Comparison of ENCODE assay signal across 17 cellular contexts in the genomic region with DNA sequence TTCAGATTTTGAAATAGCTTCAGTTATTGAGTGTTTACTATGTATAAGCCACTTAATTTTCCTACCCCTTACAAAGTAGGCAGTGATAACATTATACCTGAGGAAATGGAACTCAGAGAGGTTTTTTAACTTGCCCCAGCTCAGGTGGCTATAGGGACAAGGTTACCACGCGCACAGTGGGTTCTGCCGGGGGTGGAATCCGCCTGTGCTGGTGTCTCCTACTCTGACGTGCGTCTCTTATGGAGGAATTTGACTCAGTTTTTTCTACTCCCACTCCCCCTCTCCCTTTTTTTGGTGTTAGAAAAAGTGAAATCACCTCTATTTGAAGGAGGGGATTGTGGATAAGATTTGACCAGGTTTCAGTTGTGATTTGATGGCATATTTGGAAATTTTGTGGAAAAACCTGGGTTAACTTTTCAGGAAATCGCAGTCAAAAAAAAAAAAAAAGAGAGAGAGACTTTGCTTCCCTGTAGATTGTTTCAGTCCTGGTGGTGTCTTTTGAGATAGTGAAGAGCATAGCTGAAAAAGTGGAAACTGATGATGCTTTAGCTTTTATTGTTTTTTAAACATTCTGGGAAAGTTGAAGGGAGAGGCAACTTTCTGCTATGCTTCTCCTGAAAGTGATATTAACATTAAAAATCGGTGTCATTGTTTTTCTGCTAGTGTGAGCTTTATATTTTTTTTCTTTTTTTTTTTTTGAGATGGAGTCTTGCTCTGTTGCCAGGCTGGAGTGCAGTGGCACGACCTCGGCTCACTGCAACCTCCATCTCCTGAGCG. TPM values are rescaled to one million over a fixed set of nuclear protein-coding genes. Genes with fewer than 3 reads are reported as not detected.
A peak's percentile ranks its signal among the peaks of the same experiment; 100 is the strongest.
DNase-seq lines count a peak whose midpoint lies in the region; ATAC-seq and TF ChIP-seq lines count a peak whose summit lies in the region.
"Had no signal": no experiment of that assay in that cellular context is flagged by ENCODE, and none has a peak within 500 bp of the region (broad histone marks: within the 10 kb centered on the region; RNA-seq: fewer than 3 reads in every experiment).

No MANE protein-coding gene starts in this region.

- peaks cover 4% of the 10 kb centered on the region; the same call in 1 of the 2 replicates for H3K9me3 ChIP-seq in Panc1 (ENCODE audit: control insufficient read depth, insufficient read depth, low read depth, low read length)
- peaks cover 2% of the 10 kb centered on the region for H3K9me3 ChIP-seq in skeletal muscle satellite cell (replicated peaks; ENCODE audit: low read length)
- H3K9me3 ChIP-seq: BE2C had no signal

- no peaks in the 10 kb centered on the region; the same call in 1 of the 2 replicates for H3K36me3 ChIP-seq in Panc1 (ENCODE audit: control insufficient read depth, insufficient read depth, low read length)
- peaks cover 11% of the 10 kb centered on the region for H3K36me3 ChIP-seq in skeletal muscle satellite cell (ENCODE audit: insufficient read depth, low read length)
- H3K36me3 ChIP-seq: BE2C, HAP-1 had no signal

- POLR2A ChIA-PET in Panc1 (lab: Charles Lee) = interaction anchor here (0.7 to 1.6 kb wide), 6 partner anchors 8 to 26 kb away, joined by 3 to 8 read pairs (median 5); no protein-coding TSS in a partner anchor
- POLR2A ChIA-PET in activated CD4-positive, alpha-beta T cell treated with anti-CD3 and anti-CD28 coated beads, Interleukin-2, amount 10 ng/mL, durations not matched to agents 7 days and 5 days (lab: Charles Lee) = no interaction called here

- H3K9ac ChIP-seq in skeletal muscle satellite cell (ENCODE audit: low read depth, low read length) = peak overlapping the region; percentile 13

- peak overlapping the region; percentile 17 for H3K27ac Mint-ChIP-seq in endothelial cell (ENCODE audit: unreplicated experiment)
- H3K27ac Mint-ChIP-seq in activated CD4-positive, alpha-beta T cell treated with anti-CD3 and anti-CD28 coated beads, Interleukin-2, amount 10 ng/mL, durations not matched to agents 7 days and 5 days = no peak overlapping the region
- H3K27ac Mint-ChIP-seq: CD8-positive, alpha-beta memory T cell had no signal

- peaks cover 37% of the 10 kb centered on the region for H3K4me1 Mint-ChIP-seq in endothelial cell (ENCODE audit: unreplicated experiment)
- no peaks in the 10 kb centered on the region for H3K4me1 Mint-ChIP-seq in activated CD4-positive, alpha-beta T cell treated with anti-CD3 and anti-CD28 coated beads, Interleukin-2, amount 10 ng/mL, durations not matched to agents 7 days and 5 days
- H3K4me1 Mint-ChIP-seq: CD8-positive, alpha-beta memory T cell had no signal

- CTCF ChIA-PET in Panc1 (lab: Charles Lee) = interaction anchor here (0.5 kb wide), 1 partner anchor 171 kb away, joined by 3 read pairs; no protein-coding TSS in a partner anchor
- CTCF ChIA-PET in activated CD4-positive, alpha-beta T cell treated with anti-CD3 and anti-CD28 coated beads, Interleukin-2, amount 10 ng/mL, durations not matched to agents 7 days and 5 days (lab: Charles Lee) = interaction anchor here (0.6 to 1.2 kb wide), 5 partner anchors 9 to 496 kb away, joined by 3 to 6 read pairs (median 4); partner anchors contain the start of gene TRIO

- H3K27me3 ChIP-seq in Panc1 (ENCODE audit: control insufficient read depth, insufficient read depth, low read length) = no peaks in the 10 kb centered on the region
- H3K27me3 ChIP-seq in skeletal muscle satellite cell (ENCODE audit: control insufficient read depth, insufficient read depth, low read length) = no peaks in the 10 kb centered on the region
- H3K27me3 ChIP-seq: BE2C had no signal

- H3K4me1 ChIP-seq in Panc1 (ENCODE audit: control insufficient read depth, insufficient read depth, low read length) = peaks cover 94% of the 10 kb centered on the region
- H3K4me1 ChIP-seq in skeletal muscle satellite cell (ENCODE audit: control insufficient read depth, insufficient read depth, low read length) = peaks cover 78% of the 10 kb centered on the region

- DNase-seq in GM12865 (ENCODE audit: low read depth) (no peak), Panc1 (ENCODE audit: low read depth, low spot score) (no peak), endothelial cell (ENCODE audit: low spot score) (no peak), anterior cingulate cortex (lab: John Stamatoyannopoulos, UW) (no peak), medulla oblongata (ENCODE audit: extremely low spot score) (no peak)
- DNase-seq in activated CD4-positive, alpha-beta T cell treated with anti-CD3 and anti-CD28 coated beads, Interleukin-2, amount 10 ng/mL, durations not matched to agents 7 days and 5 days = no peak
- DNase-seq: ACHN; BE2C; CD8-positive, alpha-beta memory T cell; KG1; NCI-H1092; NCI-H1694 treated with DMSO at 0.1 percent for 48 hours had no signal

- in situ Hi-C loops in Panc1 (cut with HindIII; ENCODE audit: low pct_unique_long_range_greater_than_20kb, low sequenced_read_pairs) = no loop called here

- H3K27me3 Mint-ChIP-seq in endothelial cell (ENCODE audit: unreplicated experiment) = peaks cover 8% of the 10 kb centered on the region
- no peaks in the 10 kb centered on the region for H3K27me3 Mint-ChIP-seq in activated CD4-positive, alpha-beta T cell treated with anti-CD3 and anti-CD28 coated beads, Interleukin-2, amount 10 ng/mL, durations not matched to agents 7 days and 5 days

- no peak for ATAC-seq in Panc1
- no peak for ATAC-seq in HG03521 (IDR thresholded peaks at IDR 0.05; ENCODE audit: unreplicated experiment)
- ATAC-seq: PC-3, SK-N-SH treated with all-trans-retinoic acid at 6 μM for 48 hours had no signal

- H3K9me3 Mint-ChIP-seq in endothelial cell (ENCODE audit: unreplicated experiment) = no peaks in the 10 kb centered on the region
- H3K9me3 Mint-ChIP-seq in activated CD4-positive, alpha-beta T cell treated with anti-CD3 and anti-CD28 coated beads, Interleukin-2, amount 10 ng/mL, durations not matched to agents 7 days and 5 days = no peaks in the 10 kb centered on the region

- peak overlapping the region; percentile 42 for H3K4me3 ChIP-seq in GM12865 (ENCODE audit: low read depth, low read length)
- no peak overlapping the region for H3K4me3 ChIP-seq in Panc1 (ENCODE audit: low read depth in 2 of 2, low read length in 2 of 2)
- H3K4me3 ChIP-seq in skeletal muscle satellite cell (ENCODE audit: low read length) = no peak overlapping the region
- H3K4me3 ChIP-seq: HAP-1 had no signal

- TSS peak; percentile 2 for BruUV-seq in Panc1 (replicated peaks; lab: Mats Ljungman, UMichigan)

- H3K27ac ChIP-seq in Panc1 (ENCODE audit: low read length) = peak overlapping the region; percentile 99

- peak overlapping the region; percentile 8 for H3K4me2 ChIP-seq in skeletal muscle satellite cell (ENCODE audit: low read length)

- intact Hi-C loops in Panc1 (cut with micrococcal nuclease; ENCODE audit: unreplicated experiment) = no loop called here

- TF ChIP-seq CTCF in GM12865 (IDR thresholded peaks at IDR 0.05; ENCODE audit: insufficient read depth, low read depth, low read length, missing control alignments) (no peak), Panc1 (IDR thresholded peaks at IDR 0.05) (no peak), endothelial cell (IDR thresholded peaks at IDR 0.05; ENCODE audit: unreplicated experiment) (no peak)

- H3K36me3 Mint-ChIP-seq in endothelial cell (ENCODE audit: low read depth, unreplicated experiment) = peaks cover 10% of the 10 kb centered on the region
- H3K36me3 Mint-ChIP-seq in activated CD4-positive, alpha-beta T cell treated with anti-CD3 and anti-CD28 coated beads, Interleukin-2, amount 10 ng/mL, durations not matched to agents 7 days and 5 days (ENCODE audit: low read depth) = no peaks in the 10 kb centered on the region
- H3K36me3 Mint-ChIP-seq: CD8-positive, alpha-beta memory T cell had no signal

- H3K4me3 Mint-ChIP-seq in endothelial cell (ENCODE audit: unreplicated experiment) = no peak overlapping the region
- no peak overlapping the region for H3K4me3 Mint-ChIP-seq in activated CD4-positive, alpha-beta T cell treated with anti-CD3 and anti-CD28 coated beads, Interleukin-2, amount 10 ng/mL, durations not matched to agents 7 days and 5 days
- H3K4me3 Mint-ChIP-seq: CD8-positive, alpha-beta memory T cell had no signal

RNA-seq across cellular contexts. Expression of gene TRIO, which starts 15.9 kb away (rescaled TPM):
- total RNA-seq in Panc1 (2021; ENCODE audit: unreplicated experiment) (349 TPM), endothelial cell (ENCODE audit: unreplicated experiment) (229 TPM)
- 213 TPM for polyA plus RNA-seq in Panc1 (2012; ENCODE audit: insufficient read length)
- 692 and 744 TPM in 2 replicates for total RNA-seq in skeletal muscle satellite cell (2012; rRNA removed)
- total RNA-seq in activated CD4-positive, alpha-beta T cell treated with anti-CD3 and anti-CD28 coated beads, Interleukin-2, amount 10 ng/mL, durations not matched to agents 7 days and 5 days = 1 to 10 TPM; 3.7 to 4.2 TPM

Comparison
In these comparisons a context has a peak if more than half of its experiments do, and no peak if none do; other contexts are left out.
1. RNA of gene TRIO, which starts 15.9 kb away (total RNA-seq): 349 TPM in Panc1 (single experiment) and 229 TPM in endothelial cell (single experiment); 3.7 to 4.2 TPM in activated CD4-positive, alpha-beta T cell treated with anti-CD3 and anti-CD28 coated beads, Interleukin-2, amount 10 ng/mL, durations not matched to agents 7 days and 5 days; every median in the first group is over 10 times any median in the second.